In genomic region chr1:192545781-192546521, GRCh38 we compare ENCODE assay signal across 8 cellular contexts. TPM values are rescaled to one million over a fixed set of nuclear protein-coding genes. Genes with fewer than 3 reads are reported as not detected.
DNase-seq lines count a peak whose midpoint lies in the region; ATAC-seq and TF ChIP-seq lines count a peak whose summit lies in the region.

No MANE protein-coding gene starts in this region.

- TF ChIP-seq CTCF in glutamatergic neuron (IDR thresholded peaks at IDR 0.05; ENCODE audit: partially characterized antibody, unreplicated experiment) = peak; percentile 60

- ATAC-seq in GM18520 (IDR thresholded peaks at IDR 0.05; ENCODE audit: unreplicated experiment) (peak; percentile 24), HG02642 (IDR thresholded peaks at IDR 0.05; ENCODE audit: poor library complexity, unreplicated experiment) (peak; percentile 58)

- no peak overlapping the region for H3K4me3 Mint-ChIP-seq in glutamatergic neuron (ENCODE audit: unreplicated experiment)

- DNase-seq in NOMO-1 treated with DMSO at 0.1 percent for 48 hours (lab: John Stamatoyannopoulos, UW; ENCODE audit: unreplicated experiment) (peak; percentile 81), glutamatergic neuron (no peak), NCI-H1436 (lab: John Stamatoyannopoulos, UW) (no peak), NCI-H69 (lab: John Stamatoyannopoulos, UW) (no peak)
- no peak for DNase-seq in activated CD8-positive, alpha-beta memory T cell treated with anti-CD3 and anti-CD28 coated beads, Interleukin-2, amount 50 U/mL, for 48 hours
- no peak for DNase-seq in activated naive CD4-positive, alpha-beta T cell (lab: John Stamatoyannopoulos, UW)

- H3K27ac Mint-ChIP-seq in glutamatergic neuron (ENCODE audit: unreplicated experiment) = no peak overlapping the region

- H3K36me3 Mint-ChIP-seq in glutamatergic neuron (ENCODE audit: unreplicated experiment) = no peaks in the 10 kb centered on the region

- peaks cover 5% of the 10 kb centered on the region for H3K4me1 Mint-ChIP-seq in glutamatergic neuron (ENCODE audit: low read depth, unreplicated experiment)

- H3K9me3 Mint-ChIP-seq in glutamatergic neuron (ENCODE audit: unreplicated experiment) = no peaks in the 10 kb centered on the region

- H3K27me3 Mint-ChIP-seq in glutamatergic neuron (ENCODE audit: unreplicated experiment) = no peaks in the 10 kb centered on the region

RNA-seq across cellular contexts. Expression of gene RGS1, which starts 29.6 kb away (rescaled TPM):
- not detected for total RNA-seq in glutamatergic neuron (ENCODE audit: unreplicated experiment)
